Comparison of ENCODE assay signal across 23 cellular contexts in the genomic region with DNA sequence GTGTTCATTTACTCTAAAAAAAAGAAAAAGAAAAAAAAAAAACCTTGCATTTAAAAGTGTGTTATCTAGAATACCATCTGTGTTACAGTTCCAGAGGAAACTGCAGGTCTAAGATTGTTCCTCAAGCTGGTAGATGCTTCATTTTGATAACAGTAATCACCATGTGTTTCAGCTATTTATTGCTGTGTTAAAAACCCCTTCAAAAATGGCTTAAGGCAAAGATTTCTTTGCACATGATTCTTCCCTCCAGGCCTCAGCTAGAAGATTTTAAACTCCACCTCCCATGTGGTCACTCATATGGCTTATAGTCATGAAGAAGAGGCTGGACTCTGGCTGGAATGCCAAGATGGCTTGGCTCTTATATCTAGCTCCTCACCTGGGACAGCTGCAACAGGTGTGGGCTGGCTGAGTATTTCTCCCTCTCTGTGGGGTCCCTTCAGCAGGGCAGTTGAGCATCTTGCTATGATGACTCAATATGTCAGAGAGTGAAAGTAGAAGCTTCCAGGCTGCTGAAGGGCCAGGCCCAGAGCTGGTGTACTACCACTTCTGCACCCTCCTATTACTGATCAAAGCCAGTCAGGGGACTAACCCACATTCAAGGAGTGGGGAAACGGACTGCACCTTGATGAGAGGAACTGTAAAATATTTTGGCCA.
A peak's percentile ranks its signal among the peaks of the same experiment; 100 is the strongest.
DNase-seq lines count a peak whose midpoint lies in the region; ATAC-seq and TF ChIP-seq lines count a peak whose summit lies in the region.
"Had no signal": no experiment of that assay in that cellular context is flagged by ENCODE, and none has a peak within 500 bp of the region (broad histone marks: within the 10 kb centered on the region; RNA-seq: fewer than 3 reads in every experiment).

No MANE protein-coding gene starts in this region.

- intact Hi-C loops in upper lobe of right lung (cut with DNase I) = no loop called here

- H3K4me1 ChIP-seq in upper lobe of right lung = no peaks in the 10 kb centered on the region

- no peak overlapping the region for H3K27ac ChIP-seq in upper lobe of right lung
- H3K27ac ChIP-seq: BLaER1 treated with 17β-estradiol and CSF1 and Interleukin-3, amounts not matched to agents 10 nM and 100 nM had no signal

- peak; percentile 49 for ATAC-seq in GM19395 (IDR thresholded peaks at IDR 0.05; ENCODE audit: unreplicated experiment)
- no peak for ATAC-seq in T-helper 17 cell
- ATAC-seq in GM21367 (IDR thresholded peaks at IDR 0.05; ENCODE audit: unreplicated experiment) = no peak
- no peak for ATAC-seq in upper lobe of right lung
- ATAC-seq in GM21360 (IDR thresholded peaks at IDR 0.05; ENCODE audit: unreplicated experiment) = no peak
- ATAC-seq: CD8-positive, alpha-beta T cell; GM12878 had no signal

- no peaks in the 10 kb centered on the region for H3K36me3 Mint-ChIP-seq in T-helper 17 cell (ENCODE audit: low read depth)
- H3K36me3 Mint-ChIP-seq: CD8-positive, alpha-beta T cell had no signal

- peaks cover 15% of the 10 kb centered on the region for H3K4me1 Mint-ChIP-seq in T-helper 17 cell

- H3K36me3 ChIP-seq in upper lobe of right lung = no peaks in the 10 kb centered on the region
- H3K36me3 ChIP-seq: BLaER1 treated with 17β-estradiol and CSF1 and Interleukin-3, amounts not matched to agents 10 nM and 100 nM had no signal

- no peak overlapping the region for H3K4me3 ChIP-seq in Jurkat, Clone E6-1 (ENCODE audit: low read length)
- no peak overlapping the region for H3K4me3 ChIP-seq in upper lobe of right lung
- H3K4me3 ChIP-seq: BLaER1 treated with 17β-estradiol and CSF1 and Interleukin-3, amounts not matched to agents 10 nM and 100 nM; GM12878 had no signal

- no peak for TF ChIP-seq CTCF in upper lobe of right lung (IDR thresholded peaks at IDR 0.05)

- H3K9me3 ChIP-seq in T-helper 17 cell (ENCODE audit: control insufficient read depth, low read length, poor library complexity, severe bottlenecking) = no peaks in the 10 kb centered on the region
- no peaks in the 10 kb centered on the region for H3K9me3 ChIP-seq in upper lobe of right lung
- H3K9me3 ChIP-seq: BLaER1 treated with 17β-estradiol and CSF1 and Interleukin-3, amounts not matched to agents 10 nM and 100 nM had no signal

- peak; percentile 80 for DNase-seq in Jurkat, Clone E6-1 (ENCODE audit: low read depth, low spot score)
- DNase-seq in T-helper 17 cell (no peak), kidney tubule cell (ENCODE audit: low spot score) (peak; percentile 22), SHP77 (lab: John Stamatoyannopoulos, UW) (no peak), upper lobe of right lung (no peak)
- DNase-seq: Calu3; CD8-positive, alpha-beta T cell; EL; HFFc6; Kasumi-1; MM.1S; NCI-H1092; NCI-H146; NCI-H2029 treated with DMSO at 0.1 percent for 48 hours; NCI-H2171; NCI-H446; NK-92 treated with Interleukin-12 subunit alpha and Interleukin-12 subunit beta, amount 100 ng/mL, for 24 hours; Right ventricle myocardium superior had no signal

- H3K27ac Mint-ChIP-seq in T-helper 17 cell = peak overlapping the region; percentile 37
- H3K27ac Mint-ChIP-seq: CD8-positive, alpha-beta T cell; HFFc6 had no signal

- H3K4me3 Mint-ChIP-seq in T-helper 17 cell = no peak overlapping the region
- H3K4me3 Mint-ChIP-seq: CD8-positive, alpha-beta T cell; HFFc6 had no signal

- no peaks in the 10 kb centered on the region for H3K27me3 ChIP-seq in upper lobe of right lung
- H3K27me3 ChIP-seq: BLaER1 treated with 17β-estradiol and CSF1 and Interleukin-3, amounts not matched to agents 10 nM and 100 nM had no signal

- peaks cover 5% of the 10 kb centered on the region for H3K27me3 Mint-ChIP-seq in T-helper 17 cell

Comparison
In these comparisons a context has a peak if more than half of its experiments do, and no peak if none do; other contexts are left out.
1. DNase-seq: peak in Jurkat, Clone E6-1 (single experiment) and kidney tubule cell (single experiment); none in T-helper 17 cell (0 of 3), SHP77 (0 of 2) and upper lobe of right lung (single experiment).